1 cellular context compared by ENCODE assay signal in genomic region chr13:91904005-91904404, GRCh38.
A peak's percentile ranks its signal among the peaks of the same experiment; 100 is the strongest.
TF ChIP-seq lines count a peak whose summit lies in the region.

No MANE protein-coding gene starts in this region.

TF ChIP-seq in GM12878, 131 proteins besides CTCF, POLR2A, EP300 and RAD21 (continued from another document and continues in another):
- TF ChIP-seq CUX1 (IDR thresholded peaks at IDR 0.05; ENCODE audit: insufficient replicate concordance, low read depth, low read length) (no peak), PAX5 (IDR thresholded peaks at IDR 0.05; ENCODE audit: borderline replicate concordance, low read depth, low read length) (peak; percentile 58; the same call in 1 of the 2 replicates), E2F8 (IDR thresholded peaks at IDR 0.05; ENCODE audit: low read depth, partially characterized antibody) (no peak), CEBPB (IDR thresholded peaks at IDR 0.05; ENCODE audit: borderline replicate concordance in 1 of 2, low read depth in 2 of 2, low read length in 2 of 2) (no peak), IRF4 (IDR thresholded peaks at IDR 0.05; ENCODE audit: low read depth, low read length) (no peak), ZBTB33 (IDR thresholded peaks at IDR 0.05) (no peak), MEF2A (IDR thresholded peaks at IDR 0.05; ENCODE audit: insufficient read depth, low read depth, low read length) (no peak), ZNF592 (IDR thresholded peaks at IDR 0.05) (no peak), IKZF1 (conservative IDR thresholded peaks at IDR 0.05) (no peak), IRF5 (IDR thresholded peaks at IDR 0.05; ENCODE audit: borderline replicate concordance) (no peak), USF1 (IDR thresholded peaks at IDR 0.05; ENCODE audit: borderline replicate concordance, extremely low read length, insufficient read depth, low read depth, low read length) (peak; percentile 6), ZBTB40 (IDR thresholded peaks at IDR 0.05; ENCODE audit: borderline replicate concordance) (no peak), ATF7 (IDR thresholded peaks at IDR 0.05; ENCODE audit: low read depth) (0 out of 2 replicates have a peak, but pooled peaks have one; percentile 11), RELB (IDR thresholded peaks at IDR 0.05; ENCODE audit: low read depth) (0 out of 2 replicates have a peak, but pooled peaks have one; percentile 20), HDAC2 (IDR thresholded peaks at IDR 0.05) (no peak), YY1 (IDR thresholded peaks at IDR 0.05; ENCODE audit: low read depth, low read length) (no peak), SUPT20H (IDR thresholded peaks at IDR 0.05; ENCODE audit: borderline replicate concordance, control insufficient read depth, low read depth, low read length) (no peak), ZBTB11 (CRISPR knock-in tag; IDR thresholded peaks at IDR 0.05) (no peak)
